ENCODE assay signal across 22 cellular contexts in the genomic region with DNA sequence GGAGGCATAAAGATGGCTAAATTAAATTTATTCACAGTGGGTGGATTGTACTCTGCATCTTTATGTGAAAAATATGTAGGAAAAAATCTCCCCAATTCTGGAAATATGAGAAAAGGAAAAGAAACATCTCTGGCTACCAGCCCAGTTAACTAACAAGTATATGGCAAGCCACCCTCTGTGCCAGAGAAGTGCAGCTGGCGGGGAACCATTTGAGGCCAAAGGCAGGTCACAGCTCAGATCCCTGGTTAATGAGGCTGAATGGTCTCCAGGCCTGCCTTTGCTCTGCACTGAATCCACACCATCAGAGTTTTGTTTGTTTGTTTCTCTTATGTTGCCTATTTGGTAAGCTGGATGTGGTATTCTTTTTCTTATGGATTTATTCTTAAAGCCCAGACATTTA.
DNase-seq lines count a peak whose midpoint lies in the region; ATAC-seq and TF ChIP-seq lines count a peak whose summit lies in the region.
"Had no signal": no experiment of that assay in that cellular context is flagged by ENCODE, and none has a peak within 500 bp of the region (broad histone marks: within the 10 kb centered on the region; RNA-seq: fewer than 3 reads in every experiment).

No MANE protein-coding gene starts in this region.

- H3K27me3 ChIP-seq in foreskin keratinocyte = no peaks in the 10 kb centered on the region
- H3K27me3 ChIP-seq: dorsolateral prefrontal cortex, ovary, right lobe of liver, upper lobe of right lung had no signal

- intact Hi-C loops in Right ventricle myocardium superior (cut with DNase I) (no loop called here), cardiac septum (cut with DNase I) (no loop called here)

- H3K9me3 Mint-ChIP-seq in glutamatergic neuron (ENCODE audit: unreplicated experiment) = peaks cover 3% of the 10 kb centered on the region
- H3K9me3 Mint-ChIP-seq: stimulated activated naive CD8-positive, alpha-beta T cell treated with anti-CD3 and anti-CD28 coated beads, Interleukin-15, Interleukin-2, amounts not matched to agents 100 ng/mL and 50 ng/mL, for 24 hours had no signal

- H3K27ac Mint-ChIP-seq in glutamatergic neuron (ENCODE audit: unreplicated experiment) = no peak overlapping the region
- H3K27ac Mint-ChIP-seq: activated CD4-positive, alpha-beta T cell treated with anti-CD3 and anti-CD28 coated beads for 36 hours; activated CD8-positive, alpha-beta memory T cell treated with anti-CD3 and anti-CD28 coated beads, Interleukin-2, amount 10 ng/mL, durations not matched to agents 7 days and 5 days; activated T-helper 17 cell treated with anti-CD3 and anti-CD28 coated beads, Interleukin-2, amount 50 U/mL, for 72 hours; stimulated activated naive CD8-positive, alpha-beta T cell treated with anti-CD3 and anti-CD28 coated beads, Interleukin-15, Interleukin-2, amounts not matched to agents 100 ng/mL and 50 ng/mL, for 24 hours had no signal

- no peak overlapping the region for H3K4me3 Mint-ChIP-seq in glutamatergic neuron (ENCODE audit: unreplicated experiment)
- H3K4me3 Mint-ChIP-seq: activated CD4-positive, alpha-beta T cell treated with anti-CD3 and anti-CD28 coated beads for 36 hours; activated CD8-positive, alpha-beta memory T cell treated with anti-CD3 and anti-CD28 coated beads, Interleukin-2, amount 10 ng/mL, durations not matched to agents 7 days and 5 days; activated T-helper 17 cell treated with anti-CD3 and anti-CD28 coated beads, Interleukin-2, amount 50 U/mL, for 72 hours; stimulated activated naive CD8-positive, alpha-beta T cell treated with anti-CD3 and anti-CD28 coated beads, Interleukin-15, Interleukin-2, amounts not matched to agents 100 ng/mL and 50 ng/mL, for 24 hours had no signal

- no peak for TF ChIP-seq CTCF in astrocyte of the cerebellum (IDR thresholded peaks at IDR 0.05; ENCODE audit: low read depth, low read length, missing control alignments)
- no peak for TF ChIP-seq CTCF in glutamatergic neuron (IDR thresholded peaks at IDR 0.05; ENCODE audit: partially characterized antibody, unreplicated experiment)
- TF ChIP-seq CTCF in foreskin keratinocyte (conservative IDR thresholded peaks at IDR 0.05) = no peak

- peaks cover 5% of the 10 kb centered on the region for H3K4me1 ChIP-seq in foreskin keratinocyte
- H3K4me1 ChIP-seq: right lobe of liver, upper lobe of right lung had no signal

- in situ Hi-C loops in astrocyte of the cerebellum (cut with HindIII; ENCODE audit: low sequenced_read_pairs) = no loop called here

- H3K4me3 ChIP-seq in astrocyte of the cerebellum (ENCODE audit: low read depth, low read length) = no peak overlapping the region
- H3K4me3 ChIP-seq: dorsolateral prefrontal cortex, ovary, PC-9, right lobe of liver, upper lobe of right lung had no signal

- no peak for ATAC-seq in Right ventricle myocardium superior (ENCODE audit: poor library complexity)
- no peak for ATAC-seq in foreskin keratinocyte
- ATAC-seq: activated CD4-positive, alpha-beta T cell treated with anti-CD3 and anti-CD28 coated beads for 36 hours; activated CD8-positive, alpha-beta memory T cell treated with anti-CD3 and anti-CD28 coated beads, Interleukin-2, amount 10 ng/mL, durations not matched to agents 7 days and 5 days; activated T-helper 17 cell treated with anti-CD3 and anti-CD28 coated beads, Interleukin-2, amount 50 U/mL, for 72 hours; HCT116; right lobe of liver; upper lobe of right lung had no signal

- H3K36me3 Mint-ChIP-seq in glutamatergic neuron (ENCODE audit: unreplicated experiment) = no peaks in the 10 kb centered on the region
- H3K36me3 Mint-ChIP-seq: activated CD8-positive, alpha-beta memory T cell treated with anti-CD3 and anti-CD28 coated beads, Interleukin-2, amount 10 ng/mL, durations not matched to agents 7 days and 5 days had no signal

- no peaks in the 10 kb centered on the region for H3K27me3 Mint-ChIP-seq in glutamatergic neuron (ENCODE audit: unreplicated experiment)
- H3K27me3 Mint-ChIP-seq: activated CD4-positive, alpha-beta T cell treated with anti-CD3 and anti-CD28 coated beads for 36 hours; activated CD8-positive, alpha-beta memory T cell treated with anti-CD3 and anti-CD28 coated beads, Interleukin-2, amount 10 ng/mL, durations not matched to agents 7 days and 5 days; activated T-helper 17 cell treated with anti-CD3 and anti-CD28 coated beads, Interleukin-2, amount 50 U/mL, for 72 hours had no signal

- no peak overlapping the region for H3K27ac ChIP-seq in foreskin keratinocyte
- H3K27ac ChIP-seq: dorsolateral prefrontal cortex, HL-60, ovary, PC-9, right lobe of liver, upper lobe of right lung had no signal

- peak; percentile 82 for DNase-seq in COR-L47 (lab: John Stamatoyannopoulos, UW)
- DNase-seq in NCI-H1092 (lab: John Stamatoyannopoulos, UW) = peak; percentile 82
- peak; percentile 94 for DNase-seq in NCI-H446 treated with DMSO at 0.1 percent for 48 hours (lab: John Stamatoyannopoulos, UW)
- peak; percentile 40 for DNase-seq in astrocyte of the cerebellum (ENCODE audit: low read depth)
- no peak for DNase-seq in Right ventricle myocardium superior
- no peak for DNase-seq in glutamatergic neuron
- DNase-seq in foreskin keratinocyte = no peak
- no peak for DNase-seq in cardiac septum (ENCODE audit: low spot score)
- DNase-seq: ACHN; activated CD4-positive, alpha-beta T cell treated with anti-CD3 and anti-CD28 coated beads for 36 hours; activated CD8-positive, alpha-beta memory T cell treated with anti-CD3 and anti-CD28 coated beads, Interleukin-2, amount 10 ng/mL, durations not matched to agents 7 days and 5 days; dorsolateral prefrontal cortex; erythroblast; NCI-H526; ovary; PC-9; right lobe of liver; upper lobe of right lung had no signal

- H3K4me1 Mint-ChIP-seq in glutamatergic neuron (ENCODE audit: low read depth, unreplicated experiment) = peaks cover 12% of the 10 kb centered on the region
- H3K4me1 Mint-ChIP-seq: activated CD4-positive, alpha-beta T cell treated with anti-CD3 and anti-CD28 coated beads for 36 hours; activated T-helper 17 cell treated with anti-CD3 and anti-CD28 coated beads, Interleukin-2, amount 50 U/mL, for 72 hours had no signal

Comparison
In these comparisons a context has a peak if more than half of its experiments do, and no peak if none do; other contexts are left out.
1. DNase-seq: peak in COR-L47 (single experiment), NCI-H1092 (single experiment), NCI-H446 treated with DMSO at 0.1 percent for 48 hours (single experiment) and astrocyte of the cerebellum (single experiment); none in Right ventricle myocardium superior (single experiment), glutamatergic neuron (single experiment), foreskin keratinocyte (0 of 2) and cardiac septum (single experiment).